In the genomic region with DNA sequence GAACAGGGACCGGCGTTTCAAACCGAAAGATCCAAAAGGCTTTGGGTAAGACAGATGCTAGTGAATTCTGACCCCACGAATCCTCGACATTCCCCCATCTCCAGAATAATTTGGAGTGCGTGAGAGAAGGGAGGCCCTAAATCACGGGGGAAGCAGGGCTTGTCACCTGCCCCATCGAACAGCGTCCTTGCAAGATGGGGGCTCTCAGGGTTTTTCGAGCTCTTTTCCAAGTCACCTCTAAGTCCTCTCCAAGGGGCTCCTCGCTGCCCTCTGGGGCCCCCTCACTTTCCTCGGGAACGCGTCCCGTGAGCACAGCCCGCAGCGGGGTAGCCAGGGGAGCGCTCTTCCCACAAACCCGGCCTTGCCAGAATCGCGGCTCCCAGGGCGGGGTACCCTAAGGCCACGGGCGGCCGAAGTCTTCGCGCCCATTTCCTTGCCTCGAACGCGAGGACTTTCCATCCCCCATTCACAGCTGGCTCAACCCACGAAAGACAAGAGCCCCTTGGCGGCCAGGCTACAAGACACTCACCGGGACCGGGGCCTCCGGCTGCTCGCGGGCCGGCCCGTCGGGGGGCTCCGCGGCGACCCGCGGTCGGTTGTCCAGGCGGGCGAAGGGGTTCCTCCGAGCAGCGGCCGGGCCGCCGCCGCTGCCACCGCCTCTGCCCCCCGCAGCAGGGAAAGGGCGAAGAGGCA, we compare ENCODE assay signal across 8 cellular contexts. TPM values are rescaled to one million over a fixed set of nuclear protein-coding genes. Genes with fewer than 3 reads are reported as not detected.
A peak's percentile ranks its signal among the peaks of the same experiment; 100 is the strongest.
DNase-seq lines count a peak whose midpoint lies in the region; ATAC-seq and TF ChIP-seq lines count a peak whose summit lies in the region.

No MANE protein-coding gene starts in this region.

- no peak for TF ChIP-seq CTCF in lung (IDR thresholded peaks at IDR 0.05; ENCODE audit: control extremely low read depth, extremely low read depth)

- WGBS in ectodermal cell, 2 experiments: 2% methylated on average over 57 of the region's 57 CpGs
- WGBS in lung, 2 donors: 2% methylated on average over 52 to 57 of the region's 57 CpGs

- no peaks in the 10 kb centered on the region for H3K9me3 ChIP-seq in ectodermal cell (ENCODE audit: control insufficient read depth, low read length)
- H3K9me3 ChIP-seq in lung (ENCODE audit: control insufficient read depth in 2 of 2, insufficient read depth in 1 of 2, low read length in 1 of 2): no peaks in the 10 kb centered on the region
- H3K9me3 ChIP-seq in subcutaneous abdominal adipose tissue (ENCODE audit: control insufficient read depth in 5 of 5, low read length in 5 of 5): no peaks in the 10 kb centered on the region

- peak overlapping the region; percentile 91 for H3K4me3 ChIP-seq in ectodermal cell (ENCODE audit: insufficient read depth, low read depth, low read length)
- peak overlapping the region; percentile 76 for H3K4me3 ChIP-seq in lung
- peak overlapping the region; percentile 74 to 89 (median 84) for H3K4me3 ChIP-seq in subcutaneous abdominal adipose tissue (ENCODE audit: low read depth in 1 of 5, low read length in 5 of 5)

- no peaks in the 10 kb centered on the region for H3K27me3 ChIP-seq in ectodermal cell (ENCODE audit: control insufficient read depth, insufficient read depth, low read length, poor library complexity, severe bottlenecking)
- H3K27me3 ChIP-seq in lung (ENCODE audit: control insufficient read depth, insufficient read depth): no peaks in the 10 kb centered on the region
- no peaks in the 10 kb centered on the region for H3K27me3 ChIP-seq in subcutaneous abdominal adipose tissue (ENCODE audit: control insufficient read depth in 5 of 5, insufficient read depth in 4 of 5, low read length in 5 of 5)

- DNase-seq in NCI-H146 (lab: John Stamatoyannopoulos, UW) (peak; percentile 41), NCI-H146 treated with DMSO at 0.1 percent for 48 hours (lab: John Stamatoyannopoulos, UW; ENCODE audit: unreplicated experiment) (no peak), SK-N-DZ (ENCODE audit: low spot score) (peak; percentile 29), lung (ENCODE audit: low spot score) (no peak)

- H3K27ac ChIP-seq in ectodermal cell (ENCODE audit: insufficient read depth, low read depth, low read length, poor library complexity, severe bottlenecking) (peak overlapping the region; percentile 93), lung (ENCODE audit: low read depth in 1 of 2, low read length in 1 of 2) (peak overlapping the region; percentile 92 to 97), subcutaneous abdominal adipose tissue (ENCODE audit: low read depth, low read length) (peak overlapping the region; percentile 93)

- peak overlapping the region in 4 of 5 donors; percentile 76 to 86 (median 83) for H3K9ac ChIP-seq in subcutaneous abdominal adipose tissue (ENCODE audit: low read length in 5 of 5)

- peaks cover 11% of the 10 kb centered on the region for H3K4me1 ChIP-seq in ectodermal cell (ENCODE audit: control insufficient read depth, insufficient read depth, low read length)
- H3K4me1 ChIP-seq in lung (ENCODE audit: control insufficient read depth in 2 of 2, insufficient read depth in 2 of 2, low read length in 2 of 2): no peaks in the 10 kb centered on the region
- H3K4me1 ChIP-seq in subcutaneous abdominal adipose tissue (ENCODE audit: control insufficient read depth in 5 of 5, insufficient read depth in 5 of 5, low read length in 5 of 5): peaks cover 0 to 16% (median 14%) of the 10 kb centered on the region in 5 donors

- ATAC-seq in GM19324 (IDR thresholded peaks at IDR 0.05; ENCODE audit: low FRiP score, unreplicated experiment) (peak; percentile 49), HG03439 (IDR thresholded peaks at IDR 0.05; ENCODE audit: unreplicated experiment) (peak; percentile 30), lung (ENCODE audit: insufficient read depth, low FRiP score) (peak; percentile 22)

- H3K36me3 ChIP-seq in ectodermal cell (ENCODE audit: control insufficient read depth, insufficient read depth, low read length) (peaks cover 6% of the 10 kb centered on the region), lung (ENCODE audit: control insufficient read depth in 2 of 2, insufficient read depth in 2 of 2, low read length in 2 of 2) (peaks cover 2% of the 10 kb centered on the region in 2 donors), subcutaneous abdominal adipose tissue (ENCODE audit: control insufficient read depth in 5 of 5, insufficient read depth in 5 of 5, low read length in 5 of 5) (no peaks in the 10 kb centered on the region)

RNA-seq across cellular contexts. Expression of gene DONSON, which starts 0.5 kb away (rescaled TPM):
- polyA plus RNA-seq in SK-N-DZ (2014; cell fraction: cytosol; rRNA removed): 41.2 and 43.5 TPM in 2 replicates
- polyA plus RNA-seq in SK-N-DZ (2014; cell fraction: nucleus; rRNA removed): 49.7 and 67.7 TPM in 2 replicates
- polyA plus RNA-seq in ectodermal cell (2013, experiment 1 of 4): 57.4 TPM
- polyA plus RNA-seq in ectodermal cell (2013, experiment 2 of 4): 54.5 TPM
- 53.4 TPM for polyA plus RNA-seq in ectodermal cell (2013, experiment 3 of 4)
- polyA plus RNA-seq in ectodermal cell (2013, experiment 4 of 4): 57.4 TPM
- total RNA-seq in lung: 10 to 100 TPM in 1 of 2 donors, 1 to 10 TPM in 1; 6.0 to 10.0 TPM
- 10 to 100 TPM in 1 of 2 donors, 1 to 10 TPM in 1; 5.3 to 11.6 TPM for polyA plus RNA-seq in lung

RNA-seq across cellular contexts. Expression of gene SON, which starts 45.1 kb away (rescaled TPM):
- polyA plus RNA-seq in SK-N-DZ (2014; cell fraction: cytosol; rRNA removed): 49.5 and 146 TPM in 2 replicates
- polyA plus RNA-seq in SK-N-DZ (2014; cell fraction: nucleus; rRNA removed): 127 and 213 TPM in 2 replicates
- polyA plus RNA-seq in ectodermal cell (2013, experiment 1 of 4): 200 TPM
- 246 TPM for polyA plus RNA-seq in ectodermal cell (2013, experiment 2 of 4)
- 180 TPM for polyA plus RNA-seq in ectodermal cell (2013, experiment 3 of 4)
- 208 TPM for polyA plus RNA-seq in ectodermal cell (2013, experiment 4 of 4)
- 100 to 1,000 TPM; 251 to 393 TPM for total RNA-seq in lung
- 100 to 1,000 TPM; 100 to 133 TPM for polyA plus RNA-seq in lung

RNA-seq across cellular contexts. Expression of gene GART, which starts 46.0 kb away (rescaled TPM):
- polyA plus RNA-seq in SK-N-DZ (2014; cell fraction: cytosol; rRNA removed): 95.4 and 151 TPM in 2 replicates
- polyA plus RNA-seq in SK-N-DZ (2014; cell fraction: nucleus; rRNA removed): 117 and 174 TPM in 2 replicates
- polyA plus RNA-seq in ectodermal cell (2013, experiment 1 of 4): 110 TPM
- polyA plus RNA-seq in ectodermal cell (2013, experiment 2 of 4): 105 TPM
- 73.8 TPM for polyA plus RNA-seq in ectodermal cell (2013, experiment 3 of 4)
- 77.6 TPM for polyA plus RNA-seq in ectodermal cell (2013, experiment 4 of 4)
- 10 to 100 TPM; 57.2 to 58.7 TPM for total RNA-seq in lung
- polyA plus RNA-seq in lung: 10 to 100 TPM; 15.3 to 36.6 TPM

RNA-seq across cellular contexts. Expression of gene CRYZL1, which starts 53.6 kb away (rescaled TPM):
- polyA plus RNA-seq in SK-N-DZ (2014; cell fraction: cytosol; rRNA removed): 15.7 and 27.6 TPM in 2 replicates
- 49.1 and 67.3 TPM in 2 replicates for polyA plus RNA-seq in SK-N-DZ (2014; cell fraction: nucleus; rRNA removed)
- polyA plus RNA-seq in ectodermal cell (2013, experiment 1 of 4): 64.2 TPM
- 66.4 TPM for polyA plus RNA-seq in ectodermal cell (2013, experiment 2 of 4)
- polyA plus RNA-seq in ectodermal cell (2013, experiment 3 of 4): 55.7 TPM
- polyA plus RNA-seq in ectodermal cell (2013, experiment 4 of 4): 59.9 TPM
- total RNA-seq in lung: 10 to 100 TPM; 31.6 to 64.2 TPM
- polyA plus RNA-seq in lung: 10 to 100 TPM; 16.4 to 28.9 TPM

RNA-seq across cellular contexts. Expression of gene ITSN1, which starts 54.4 kb away (rescaled TPM):
- 28.5 and 34.8 TPM in 2 replicates for polyA plus RNA-seq in SK-N-DZ (2014; cell fraction: cytosol; rRNA removed)
- polyA plus RNA-seq in SK-N-DZ (2014; cell fraction: nucleus; rRNA removed): 34.1 and 36.8 TPM in 2 replicates
- 116 TPM for polyA plus RNA-seq in ectodermal cell (2013, experiment 1 of 4)
- 108 TPM for polyA plus RNA-seq in ectodermal cell (2013, experiment 2 of 4)
- 74.6 TPM for polyA plus RNA-seq in ectodermal cell (2013, experiment 3 of 4)
- 87.3 TPM for polyA plus RNA-seq in ectodermal cell (2013, experiment 4 of 4)
- 10 to 100 TPM; 27.6 to 46.0 TPM for total RNA-seq in lung
- 10 to 100 TPM; 11.2 to 12.0 TPM for polyA plus RNA-seq in lung

Comparison
In these comparisons a context has a peak if more than half of its experiments do, and no peak if none do; other contexts are left out.
1. DNase-seq: peak in NCI-H146 (single experiment) and SK-N-DZ (single experiment); none in NCI-H146 treated with DMSO at 0.1 percent for 48 hours (single experiment) and lung (single experiment).
2. Peak in every context shown above with its lines, with median percentiles within 50 percentile points of each other: ATAC-seq, H3K27ac ChIP-seq and H3K4me3 ChIP-seq.